Comparison of ENCODE assay signal across 26 cellular contexts in genomic region chr2:144367030-144367429, GRCh38.
"Had no signal": no experiment of that assay in that cellular context is flagged by ENCODE, and none has a peak within 500 bp of the region (broad histone marks: within the 10 kb centered on the region; RNA-seq: fewer than 3 reads in every experiment).

No MANE protein-coding gene starts in this region.

- ATAC-seq: heart left ventricle; left lung; lower lobe of right lung; naive thymus-derived CD4-positive, alpha-beta T cell; natural killer cell treated with Interleukin-12 subunit alpha and Interleukin-12 subunit beta and Interleukin-15 and Interleukin-18, amount 100 ng/mL, for 72 hours; pancreas; right cardiac atrium; sciatic nerve; stimulated activated naive B cell treated with anti-CD40 and anti-IgM and Interleukin-4, amounts not matched to agents 10 μg/mL and 1 μg/mL and 100 μg/mL, for 72 hours; stimulated activated naive CD8-positive, alpha-beta T cell treated with anti-CD3 and anti-CD28 coated beads, Interleukin-15, Interleukin-2, amounts not matched to agents 100 U/mL and 50 U/mL, for 24 hours had no signal

- H3K27ac ChIP-seq: heart left ventricle, left lung, lower lobe of right lung, pancreas, prostate gland, skin epidermis, stomach, tibial nerve had no signal

- H3K36me3 ChIP-seq: heart left ventricle, left lung, lower lobe of right lung, pancreas, prostate gland, stomach, tibial nerve had no signal

- H3K9me3 ChIP-seq: heart left ventricle, left lung, lower lobe of right lung, pancreas, prostate gland, stomach, tibial nerve had no signal

- DNase-seq: glutamatergic neuron; heart left ventricle; hypothalamus; islet precursor cell; left lung; lower lobe of right lung; mammary epithelial cell; mesenchymal stem cell; naive thymus-derived CD4-positive, alpha-beta T cell; nucleus accumbens; pancreas; posterior cingulate gyrus; retina; right cardiac atrium; stimulated activated CD4-positive, alpha-beta T cell treated with anti-CD3 and anti-CD28 coated beads, Interleukin-12 subunit alpha, Interleukin-12 subunit beta, amount 100 ng/mL, for 4 hours; stimulated activated CD4-positive, alpha-beta T cell treated with anti-CD3 and anti-CD28 coated beads, Interleukin-15, amount 100 ng/mL, for 24 hours; stimulated activated CD4-positive, alpha-beta T cell treated with anti-CD3 and anti-CD28 coated beads, Interleukin-2, amount 100 ng/mL, for 24 hours; stimulated activated CD4-positive, alpha-beta T cell treated with anti-CD3 and anti-CD28 coated beads, Interleukin-4, amount 100 ng/mL, for 1 hour; stimulated activated naive B cell treated with anti-CD40 and anti-IgM and Interleukin-4, amounts not matched to agents 10 μg/mL and 1 μg/mL and 100 μg/mL, for 72 hours; stimulated activated naive CD8-positive, alpha-beta T cell treated with anti-CD3 and anti-CD28 coated beads, Interleukin-15, Interleukin-2, amounts not matched to agents 100 U/mL and 50 U/mL, for 24 hours; stomach had no signal

- H3K27me3 ChIP-seq: heart left ventricle, left lung, pancreas, stomach, tibial nerve had no signal

- H3K4me1 ChIP-seq: pancreas, prostate gland had no signal

- H3K4me3 ChIP-seq: heart left ventricle, left lung, lower lobe of right lung, pancreas, prostate gland, skin epidermis, stomach, tibial nerve had no signal
